ENCODE assay signal across 1 cellular context in the genomic region with DNA sequence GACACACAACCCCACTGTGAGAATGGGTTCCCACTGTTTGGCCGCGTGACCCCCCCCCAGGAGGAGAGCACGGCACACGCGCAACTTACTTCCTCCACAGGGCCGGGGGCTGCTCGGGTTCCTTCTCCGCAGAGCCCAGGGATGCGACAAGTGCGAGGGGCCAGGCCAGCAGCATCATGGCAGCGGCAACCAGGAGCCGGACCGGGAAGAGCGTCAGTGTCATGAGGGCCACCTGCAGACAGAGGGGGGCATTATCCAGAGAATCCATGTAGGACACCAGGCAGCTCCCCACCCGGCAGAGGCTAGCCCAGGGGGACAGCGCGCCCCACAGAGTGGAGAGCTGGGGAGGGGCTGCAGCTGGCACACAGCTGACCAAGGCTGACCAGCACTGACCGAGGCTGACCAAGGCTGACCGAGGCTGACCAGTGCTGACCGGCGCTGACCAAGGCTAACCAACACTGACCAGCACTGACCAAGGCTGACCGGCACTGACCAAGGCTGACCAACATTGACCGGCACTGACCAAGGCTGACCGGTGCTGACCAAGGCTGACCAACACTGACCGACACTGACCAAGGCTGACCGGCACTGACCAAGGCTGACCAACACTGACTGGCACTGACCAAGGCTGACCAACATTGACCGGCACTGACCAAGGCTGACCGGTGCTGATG.
TF ChIP-seq lines count a peak whose summit lies in the region.

No MANE protein-coding gene starts in this region.

TF ChIP-seq in HepG2, 621 proteins besides CTCF, POLR2A, EP300 and RAD21:
- TF ChIP-seq, protein P1, sequence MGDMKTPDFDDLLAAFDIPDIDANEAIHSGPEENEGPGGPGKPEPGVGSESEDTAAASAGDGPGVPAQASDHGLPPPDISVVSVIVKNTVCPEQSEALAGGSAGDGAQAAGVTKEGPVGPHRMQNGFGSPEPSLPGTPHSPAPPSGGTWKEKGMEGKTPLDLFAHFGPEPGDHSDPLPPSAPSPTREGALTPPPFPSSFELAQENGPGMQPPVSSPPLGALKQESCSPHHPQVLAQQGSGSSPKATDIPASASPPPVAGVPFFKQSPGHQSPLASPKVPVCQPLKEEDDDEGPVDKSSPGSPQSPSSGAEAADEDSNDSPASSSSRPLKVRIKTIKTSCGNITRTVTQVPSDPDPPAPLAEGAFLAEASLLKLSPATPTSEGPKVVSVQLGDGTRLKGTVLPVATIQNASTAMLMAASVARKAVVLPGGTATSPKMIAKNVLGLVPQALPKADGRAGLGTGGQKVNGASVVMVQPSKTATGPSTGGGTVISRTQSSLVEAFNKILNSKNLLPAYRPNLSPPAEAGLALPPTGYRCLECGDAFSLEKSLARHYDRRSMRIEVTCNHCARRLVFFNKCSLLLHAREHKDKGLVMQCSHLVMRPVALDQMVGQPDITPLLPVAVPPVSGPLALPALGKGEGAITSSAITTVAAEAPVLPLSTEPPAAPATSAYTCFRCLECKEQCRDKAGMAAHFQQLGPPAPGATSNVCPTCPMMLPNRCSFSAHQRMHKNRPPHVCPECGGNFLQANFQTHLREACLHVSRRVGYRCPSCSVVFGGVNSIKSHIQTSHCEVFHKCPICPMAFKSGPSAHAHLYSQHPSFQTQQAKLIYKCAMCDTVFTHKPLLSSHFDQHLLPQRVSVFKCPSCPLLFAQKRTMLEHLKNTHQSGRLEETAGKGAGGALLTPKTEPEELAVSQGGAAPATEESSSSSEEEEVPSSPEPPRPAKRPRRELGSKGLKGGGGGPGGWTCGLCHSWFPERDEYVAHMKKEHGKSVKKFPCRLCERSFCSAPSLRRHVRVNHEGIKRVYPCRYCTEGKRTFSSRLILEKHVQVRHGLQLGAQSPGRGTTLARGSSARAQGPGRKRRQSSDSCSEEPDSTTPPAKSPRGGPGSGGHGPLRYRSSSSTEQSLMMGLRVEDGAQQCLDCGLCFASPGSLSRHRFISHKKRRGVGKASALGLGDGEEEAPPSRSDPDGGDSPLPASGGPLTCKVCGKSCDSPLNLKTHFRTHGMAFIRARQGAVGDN (CRISPR knock-in tag; IDR thresholded peaks at IDR 0.05), result 0 out of 2 replicates have a peak, but pooled peaks have one; percentile 3
- TF ChIP-seq MED8 (CRISPR knock-in tag; IDR thresholded peaks at IDR 0.05; ENCODE audit: insufficient replicate concordance) (no peak), ZNF296 (CRISPR knock-in tag; conservative IDR thresholded peaks at IDR 0.05) (peak; percentile 83)
